Comparison of ENCODE assay signal across 8 cellular contexts in the genomic region with DNA sequence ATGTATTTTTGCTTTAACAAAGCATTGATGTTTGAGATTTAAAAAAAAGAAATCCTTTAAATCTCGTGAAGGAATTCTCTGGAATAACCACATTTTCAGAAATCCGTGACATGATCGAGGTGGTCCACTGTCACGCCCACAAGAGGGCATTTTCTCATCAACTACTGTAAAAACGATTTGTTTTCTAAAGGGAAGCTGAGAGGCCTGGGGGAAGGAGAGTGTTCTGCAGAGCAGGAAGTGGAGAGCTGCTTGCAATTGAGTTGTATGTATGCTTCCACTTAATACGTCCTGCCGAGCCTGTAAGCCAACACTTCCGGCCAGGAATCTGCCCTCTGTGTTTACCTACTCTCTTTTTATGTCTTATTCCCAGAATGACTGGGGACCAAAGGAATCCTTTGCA. TPM values are rescaled to one million over a fixed set of nuclear protein-coding genes. Genes with fewer than 3 reads are reported as not detected.
A peak's percentile ranks its signal among the peaks of the same experiment; 100 is the strongest.
DNase-seq lines count a peak whose midpoint lies in the region; ATAC-seq and TF ChIP-seq lines count a peak whose summit lies in the region.

No MANE protein-coding gene starts in this region.

- peaks cover 5% of the 10 kb centered on the region for H3K9me2 ChIP-seq in GM23338 (ENCODE audit: insufficient read depth)

- H3K27me3 Mint-ChIP-seq in GM23338 (ENCODE audit: insufficient read depth, low read depth, poor library complexity), result peaks cover 3% of the 10 kb centered on the region
- no peaks in the 10 kb centered on the region for H3K27me3 Mint-ChIP-seq in neural crest cell (ENCODE audit: low read depth)

- H3K9me3 Mint-ChIP-seq in GM23338 (no peaks in the 10 kb centered on the region), neural crest cell (no peaks in the 10 kb centered on the region)

- peak; percentile 91 for ATAC-seq in GM23338
- no peak for ATAC-seq in HG02571 (IDR thresholded peaks at IDR 0.05; ENCODE audit: unreplicated experiment)

- H3K27me3 ChIP-seq in GM23338 (ENCODE audit: insufficient read depth), result no peaks in the 10 kb centered on the region

- TF ChIP-seq CTCF in GM10248 (IDR thresholded peaks at IDR 0.05; ENCODE audit: control extremely low read depth, extremely low read depth, low read depth, missing control alignments), result peak; percentile 35
- peak; percentile 36 to 61; a peak in 3 of 4 replicates for TF ChIP-seq CTCF in GM23338 (conservative IDR thresholded peaks at IDR 0.05; ENCODE audit: low read depth in 2 of 2)
- TF ChIP-seq CTCF in LNCaP clone FGC (IDR thresholded peaks at IDR 0.05; ENCODE audit: control insufficient read depth, extremely low read depth, insufficient read depth), result peak; percentile 35; the same call in 1 of the 2 replicates
- TF ChIP-seq CTCF in fibroblast of mammary gland (conservative IDR thresholded peaks at IDR 0.05; ENCODE audit: control insufficient read depth, insufficient read depth, low read depth, low read length), result no peak
- TF ChIP-seq CTCF in neural crest cell (conservative IDR thresholded peaks at IDR 0.05), result peak; percentile 43

- POLR2A ChIA-PET in GM10248 (lab: Yijun Ruan, JAX), result no interaction called here

- H3K4me3 Mint-ChIP-seq in GM23338 (no peak overlapping the region), neural crest cell (no peak overlapping the region)

- H3K27ac Mint-ChIP-seq in GM23338, result peak overlapping the region; percentile 13; the same call in 1 of the 2 replicates
- H3K27ac Mint-ChIP-seq in neural crest cell (ENCODE audit: unreplicated experiment), result peak overlapping the region; percentile 28

- H3K4me2 ChIP-seq in GM23338, result peak overlapping the region; percentile 45; the same call in 1 of the 2 replicates

- H3K4me3 ChIP-seq in GM23338 (no peak overlapping the region), LNCaP clone FGC (ENCODE audit: low read depth, low read length) (peak overlapping the region; percentile 21), fibroblast of mammary gland (ENCODE audit: control insufficient read depth, low read depth, low read length) (no peak overlapping the region)

- H4K20me1 ChIP-seq in GM23338 (replicated peaks; ENCODE audit: insufficient read depth), result no peaks in the 10 kb centered on the region

- DNase-seq in GM10248 (ENCODE audit: extremely low spot score), result peak; percentile 43
- peak; percentile 70 for DNase-seq in GM23338 (ENCODE audit: low spot score)
- peak; percentile 89 for DNase-seq in LNCaP clone FGC (ENCODE audit: low read depth)
- peak; percentile 77 for DNase-seq in SHP77 treated with DMSO at 0.1 percent for 48 hours (lab: John Stamatoyannopoulos, UW)
- DNase-seq in fibroblast of mammary gland (ENCODE audit: low read depth), result peak; percentile 77
- no peak for DNase-seq in neural crest cell (ENCODE audit: low read depth, low spot score)
- DNase-seq in OCI-M2 (lab: John Stamatoyannopoulos, UW; ENCODE audit: unreplicated experiment), result no peak

- peaks cover 26% of the 10 kb centered on the region for H3K4me1 Mint-ChIP-seq in GM23338
- peaks cover 17% of the 10 kb centered on the region for H3K4me1 Mint-ChIP-seq in neural crest cell

- H3K36me3 ChIP-seq in GM23338 (ENCODE audit: insufficient read depth), result no peaks in the 10 kb centered on the region

- H3K36me3 Mint-ChIP-seq in GM23338 (ENCODE audit: low read depth) (no peaks in the 10 kb centered on the region), neural crest cell (ENCODE audit: low read depth) (no peaks in the 10 kb centered on the region)

- 0 out of 2 replicates have a peak overlapping the region, but pooled peaks have one; percentile 8 for H3K27ac ChIP-seq in GM23338 (ENCODE audit: low read depth)

- peaks cover 17% of the 10 kb centered on the region for H3K4me1 ChIP-seq in GM23338 (ENCODE audit: insufficient read depth)

- CTCF ChIA-PET in GM10248 (lab: Yijun Ruan, JAX), result interaction anchor here (1.1 to 1.6 kb wide), 5 partner anchors 9 to 46 kb away, joined by 3 to 6 read pairs (median 3); no protein-coding TSS in a partner anchor

- H3K79me2 ChIP-seq in GM23338 (replicated peaks; ENCODE audit: insufficient read depth), result no peaks in the 10 kb centered on the region

- no peak overlapping the region for H2AFZ ChIP-seq in GM23338

- no peaks in the 10 kb centered on the region for H3F3A ChIP-seq in GM23338 (replicated peaks; ENCODE audit: low read depth)

TF ChIP-seq in GM23338, 12 proteins besides CTCF, POLR2A, EP300 and RAD21 (continues in another document):
- TF ChIP-seq CREB1 (CRISPR knock-in tag; IDR thresholded peaks at IDR 0.05; ENCODE audit: low read depth) (no peak), STAT1 (IDR thresholded peaks at IDR 0.05; ENCODE audit: unreplicated experiment) (no peak), JUNB (IDR thresholded peaks at IDR 0.05; ENCODE audit: unreplicated experiment) (no peak), EZH2phosphoT487 (IDR thresholded peaks at IDR 0.05; ENCODE audit: unreplicated experiment) (no peak), POLR2AphosphoS5 (IDR thresholded peaks at IDR 0.05; ENCODE audit: low read depth) (no peak), REST (IDR thresholded peaks at IDR 0.05; ENCODE audit: unreplicated experiment) (no peak), ZNF114 (CRISPR knock-in tag; IDR thresholded peaks at IDR 0.05) (no peak), ZNF331 (CRISPR knock-in tag; IDR thresholded peaks at IDR 0.05; ENCODE audit: low read depth) (no peak), EZH2 (IDR thresholded peaks at IDR 0.05; ENCODE audit: low read depth, unreplicated experiment) (no peak), NANOG (IDR thresholded peaks at IDR 0.05; ENCODE audit: borderline replicate concordance) (no peak)
- TF ChIP-seq, protein P1, sequence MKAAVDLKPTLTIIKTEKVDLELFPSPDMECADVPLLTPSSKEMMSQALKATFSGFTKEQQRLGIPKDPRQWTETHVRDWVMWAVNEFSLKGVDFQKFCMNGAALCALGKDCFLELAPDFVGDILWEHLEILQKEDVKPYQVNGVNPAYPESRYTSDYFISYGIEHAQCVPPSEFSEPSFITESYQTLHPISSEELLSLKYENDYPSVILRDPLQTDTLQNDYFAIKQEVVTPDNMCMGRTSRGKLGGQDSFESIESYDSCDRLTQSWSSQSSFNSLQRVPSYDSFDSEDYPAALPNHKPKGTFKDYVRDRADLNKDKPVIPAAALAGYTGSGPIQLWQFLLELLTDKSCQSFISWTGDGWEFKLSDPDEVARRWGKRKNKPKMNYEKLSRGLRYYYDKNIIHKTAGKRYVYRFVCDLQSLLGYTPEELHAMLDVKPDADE (IDR thresholded peaks at IDR 0.05), result no peak

RNA-seq across cellular contexts. Expression of gene KLHL29, which starts 19.4 kb away (rescaled TPM):
- total RNA-seq in GM23338 (2014; rRNA removed; shearing (Covaris generic)), result 5.7 and 6.5 TPM in 2 replicates
- polyA plus RNA-seq in GM23338 (2016; fragmentation: Nextera tagmentation; extraction: Ambion mirVana), result 1.5 and 1.9 TPM in 2 replicates
- 7.3 and 8.4 TPM in 2 replicates for total RNA-seq in neural crest cell

Comparison
In these comparisons a context has a peak if more than half of its experiments do, and no peak if none do; other contexts are left out.
1. DNase-seq: peak in GM10248 (single experiment), GM23338 (single experiment), LNCaP clone FGC (single experiment), SHP77 treated with DMSO at 0.1 percent for 48 hours (single experiment) and fibroblast of mammary gland (single experiment); none in neural crest cell (single experiment) and OCI-M2 (single experiment).